In the genomic region with DNA sequence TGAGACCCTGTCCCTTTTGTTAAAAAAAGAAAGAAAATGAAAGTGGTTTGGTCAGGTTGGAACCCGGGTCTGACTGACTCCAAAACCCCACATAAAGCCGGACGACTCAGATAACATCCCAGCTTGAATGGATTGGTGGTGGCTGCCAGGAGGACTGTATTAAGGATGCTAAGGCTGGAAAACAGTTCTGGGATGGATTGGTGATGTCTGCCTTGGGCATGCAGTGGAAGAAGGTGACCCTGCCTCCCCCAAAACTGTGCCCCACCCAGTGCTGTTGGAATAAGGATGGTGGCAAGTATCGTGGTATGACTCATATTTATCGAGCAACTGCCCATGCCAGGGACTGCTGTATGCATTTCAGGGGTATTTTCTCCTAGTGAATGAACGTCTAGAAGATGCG, we compare ENCODE assay signal across 1 cellular context.
TF ChIP-seq lines count a peak whose summit lies in the region.

No MANE protein-coding gene starts in this region.

TF ChIP-seq in K562, 482 proteins besides CTCF, POLR2A, EP300 and RAD21:
- TF ChIP-seq, protein P1, sequence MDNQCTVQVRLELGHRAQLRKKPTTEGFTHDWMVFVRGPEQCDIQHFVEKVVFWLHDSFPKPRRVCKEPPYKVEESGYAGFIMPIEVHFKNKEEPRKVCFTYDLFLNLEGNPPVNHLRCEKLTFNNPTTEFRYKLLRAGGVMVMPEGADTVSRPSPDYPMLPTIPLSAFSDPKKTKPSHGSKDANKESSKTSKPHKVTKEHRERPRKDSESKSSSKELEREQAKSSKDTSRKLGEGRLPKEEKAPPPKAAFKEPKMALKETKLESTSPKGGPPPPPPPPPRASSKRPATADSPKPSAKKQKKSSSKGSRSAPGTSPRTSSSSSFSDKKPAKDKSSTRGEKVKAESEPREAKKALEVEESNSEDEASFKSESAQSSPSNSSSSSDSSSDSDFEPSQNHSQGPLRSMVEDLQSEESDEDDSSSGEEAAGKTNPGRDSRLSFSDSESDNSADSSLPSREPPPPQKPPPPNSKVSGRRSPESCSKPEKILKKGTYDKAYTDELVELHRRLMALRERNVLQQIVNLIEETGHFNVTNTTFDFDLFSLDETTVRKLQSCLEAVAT (IDR thresholded peaks at IDR 0.05): peak in 1 of 2 experiments; percentile 93; a peak in 2 of 4 replicates
- TF ChIP-seq, protein P2, sequence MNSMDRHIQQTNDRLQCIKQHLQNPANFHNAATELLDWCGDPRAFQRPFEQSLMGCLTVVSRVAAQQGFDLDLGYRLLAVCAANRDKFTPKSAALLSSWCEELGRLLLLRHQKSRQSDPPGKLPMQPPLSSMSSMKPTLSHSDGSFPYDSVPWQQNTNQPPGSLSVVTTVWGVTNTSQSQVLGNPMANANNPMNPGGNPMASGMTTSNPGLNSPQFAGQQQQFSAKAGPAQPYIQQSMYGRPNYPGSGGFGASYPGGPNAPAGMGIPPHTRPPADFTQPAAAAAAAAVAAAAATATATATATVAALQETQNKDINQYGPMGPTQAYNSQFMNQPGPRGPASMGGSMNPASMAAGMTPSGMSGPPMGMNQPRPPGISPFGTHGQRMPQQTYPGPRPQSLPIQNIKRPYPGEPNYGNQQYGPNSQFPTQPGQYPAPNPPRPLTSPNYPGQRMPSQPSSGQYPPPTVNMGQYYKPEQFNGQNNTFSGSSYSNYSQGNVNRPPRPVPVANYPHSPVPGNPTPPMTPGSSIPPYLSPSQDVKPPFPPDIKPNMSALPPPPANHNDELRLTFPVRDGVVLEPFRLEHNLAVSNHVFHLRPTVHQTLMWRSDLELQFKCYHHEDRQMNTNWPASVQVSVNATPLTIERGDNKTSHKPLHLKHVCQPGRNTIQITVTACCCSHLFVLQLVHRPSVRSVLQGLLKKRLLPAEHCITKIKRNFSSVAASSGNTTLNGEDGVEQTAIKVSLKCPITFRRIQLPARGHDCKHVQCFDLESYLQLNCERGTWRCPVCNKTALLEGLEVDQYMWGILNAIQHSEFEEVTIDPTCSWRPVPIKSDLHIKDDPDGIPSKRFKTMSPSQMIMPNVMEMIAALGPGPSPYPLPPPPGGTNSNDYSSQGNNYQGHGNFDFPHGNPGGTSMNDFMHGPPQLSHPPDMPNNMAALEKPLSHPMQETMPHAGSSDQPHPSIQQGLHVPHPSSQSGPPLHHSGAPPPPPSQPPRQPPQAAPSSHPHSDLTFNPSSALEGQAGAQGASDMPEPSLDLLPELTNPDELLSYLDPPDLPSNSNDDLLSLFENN (IDR thresholded peaks at IDR 0.05; ENCODE audit: low read depth in 2 of 2, low read length in 2 of 2): peak in 1 of 2 experiments; percentile 69; a peak in 1 of 4 replicates
- peak; percentile 96 for TF ChIP-seq ZBTB17 (CRISPR knock-in tag; IDR thresholded peaks at IDR 0.05)
- no peak for TF ChIP-seq ESRRA (IDR thresholded peaks at IDR 0.05; ENCODE audit: borderline replicate concordance, low read depth)
- no peak for TF ChIP-seq ATF1 (CRISPR knock-in tag; IDR thresholded peaks at IDR 0.05)
- TF ChIP-seq ATF1 (tag; IDR thresholded peaks at IDR 0.05): no peak
- peak; percentile 86 for TF ChIP-seq ZNF23 (CRISPR knock-in tag; IDR thresholded peaks at IDR 0.05)
- TF ChIP-seq PHF20 (IDR thresholded peaks at IDR 0.05; ENCODE audit: partially characterized antibody): no peak
- TF ChIP-seq RUNX1 (IDR thresholded peaks at IDR 0.05; ENCODE audit: low read depth): no peak
- TF ChIP-seq, protein P3, sequence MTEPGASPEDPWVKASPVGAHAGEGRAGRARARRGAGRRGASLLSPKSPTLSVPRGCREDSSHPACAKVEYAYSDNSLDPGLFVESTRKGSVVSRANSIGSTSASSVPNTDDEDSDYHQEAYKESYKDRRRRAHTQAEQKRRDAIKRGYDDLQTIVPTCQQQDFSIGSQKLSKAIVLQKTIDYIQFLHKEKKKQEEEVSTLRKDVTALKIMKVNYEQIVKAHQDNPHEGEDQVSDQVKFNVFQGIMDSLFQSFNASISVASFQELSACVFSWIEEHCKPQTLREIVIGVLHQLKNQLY (CRISPR knock-in tag; conservative IDR thresholded peaks at IDR 0.05): no peak
